In the genomic region with DNA sequence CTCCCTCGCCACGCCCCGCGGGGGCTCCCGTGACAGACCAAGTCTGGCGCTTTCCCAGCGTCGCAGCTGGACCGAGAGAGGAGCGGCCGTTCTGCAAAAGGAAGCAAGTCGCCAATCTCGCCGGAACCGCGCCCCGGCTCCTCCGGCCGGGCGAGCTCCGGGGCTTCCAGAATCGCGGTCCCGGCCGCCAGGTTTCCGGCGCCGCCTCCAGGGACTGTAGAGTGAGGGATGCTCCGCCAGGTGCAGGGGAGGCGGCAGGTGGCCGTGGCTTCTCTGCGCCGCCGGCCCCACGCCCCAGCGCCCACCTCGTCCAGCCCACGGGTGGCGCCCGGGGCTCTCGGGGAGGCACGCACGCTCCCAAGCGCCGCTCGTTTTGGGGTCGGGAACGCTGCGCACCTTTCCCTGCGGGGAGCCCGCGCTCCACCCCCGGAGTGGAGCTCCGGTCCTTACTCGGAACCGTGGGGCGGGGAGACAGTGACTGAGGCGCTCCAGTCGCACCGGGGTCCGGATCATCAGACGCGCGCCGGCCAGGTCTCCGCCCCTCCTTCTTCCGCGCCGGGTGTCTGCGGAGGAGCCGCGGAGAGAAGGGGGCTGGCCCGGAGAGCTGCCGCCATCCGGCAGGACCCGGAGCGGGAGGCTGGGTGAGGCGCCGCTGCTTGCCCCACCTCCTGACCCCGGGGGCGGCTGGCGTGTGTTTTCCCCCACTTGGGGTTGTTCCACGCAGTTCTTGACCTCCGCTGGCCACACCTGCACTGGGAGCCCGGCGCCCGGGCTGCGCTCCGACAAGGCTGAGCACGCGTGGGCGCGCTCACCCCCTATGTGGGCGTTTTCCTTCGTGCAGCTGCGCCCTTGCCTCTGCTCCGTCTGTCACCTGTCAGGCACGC, we compare ENCODE assay signal across 7 cellular contexts. TPM values are rescaled to one million over a fixed set of nuclear protein-coding genes. Genes with fewer than 3 reads are reported as not detected.
A peak's percentile ranks its signal among the peaks of the same experiment; 100 is the strongest.
DNase-seq lines count a peak whose midpoint lies in the region; ATAC-seq, FAIRE-seq and TF ChIP-seq lines count a peak whose summit lies in the region.

A gene with protein sequence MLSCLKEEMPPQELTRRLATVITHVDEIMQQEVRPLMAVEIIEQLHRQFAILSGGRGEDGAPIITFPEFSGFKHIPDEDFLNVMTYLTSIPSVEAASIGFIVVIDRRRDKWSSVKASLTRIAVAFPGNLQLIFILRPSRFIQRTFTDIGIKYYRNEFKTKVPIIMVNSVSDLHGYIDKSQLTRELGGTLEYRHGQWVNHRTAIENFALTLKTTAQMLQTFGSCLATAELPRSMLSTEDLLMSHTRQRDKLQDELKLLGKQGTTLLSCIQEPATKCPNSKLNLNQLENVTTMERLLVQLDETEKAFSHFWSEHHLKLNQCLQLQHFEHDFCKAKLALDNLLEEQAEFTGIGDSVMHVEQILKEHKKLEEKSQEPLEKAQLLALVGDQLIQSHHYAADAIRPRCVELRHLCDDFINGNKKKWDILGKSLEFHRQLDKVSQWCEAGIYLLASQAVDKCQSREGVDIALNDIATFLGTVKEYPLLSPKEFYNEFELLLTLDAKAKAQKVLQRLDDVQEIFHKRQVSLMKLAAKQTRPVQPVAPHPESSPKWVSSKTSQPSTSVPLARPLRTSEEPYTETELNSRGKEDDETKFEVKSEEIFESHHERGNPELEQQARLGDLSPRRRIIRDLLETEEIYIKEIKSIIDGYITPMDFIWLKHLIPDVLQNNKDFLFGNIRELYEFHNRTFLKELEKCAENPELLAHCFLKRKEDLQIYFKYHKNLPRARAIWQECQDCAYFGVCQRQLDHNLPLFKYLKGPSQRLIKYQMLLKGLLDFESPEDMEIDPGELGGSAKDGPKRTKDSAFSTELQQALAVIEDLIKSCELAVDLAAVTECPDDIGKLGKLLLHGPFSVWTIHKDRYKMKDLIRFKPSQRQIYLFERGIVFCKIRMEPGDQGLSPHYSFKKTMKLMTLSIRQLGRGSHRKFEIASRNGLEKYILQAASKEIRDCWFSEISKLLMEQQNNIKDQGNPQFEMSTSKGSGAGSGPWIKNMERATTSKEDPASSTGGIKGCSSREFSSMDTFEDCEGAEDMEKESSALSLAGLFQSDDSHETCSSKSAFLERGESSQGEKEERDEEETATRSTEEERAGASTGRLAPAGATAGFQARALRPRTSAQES (minus strand): TSS at position 480 of the 884 bp plus-strand sequence. CDS start 642 bp downstream, outside the sequence.

- no peaks in the 10 kb centered on the region for H3K36me3 Mint-ChIP-seq in mesothelial cell of epicardium

- peaks cover 11% of the 10 kb centered on the region for H3K4me1 Mint-ChIP-seq in mesothelial cell of epicardium

- no peaks in the 10 kb centered on the region for H3K9me3 ChIP-seq in H1 (ENCODE audit: insufficient read depth in 2 of 2, low read depth in 1 of 2, low read length in 1 of 2)

- H3K23me2 ChIP-seq in H1 (ENCODE audit: low read depth, low read length), result peaks cover 17% of the 10 kb centered on the region

- peaks cover 0 to 5% (median 5%) of the 10 kb centered on the region in 4 experiments; a peak in 5 of 7 replicates for H3K4me1 ChIP-seq in H1 (replicated peaks in 1 of 4; ENCODE audit: control insufficient read depth in 3 of 4, insufficient read depth in 4 of 4, low read length in 3 of 4)

- FAIRE-seq in H1 (lab: Jason Lieb, UNC), result no peak

- no peak within 1 kb of the TSS for H3K23ac ChIP-seq in H1 (ENCODE audit: insufficient read length)

- TF ChIP-seq EP300 in H1 (IDR thresholded peaks at IDR 0.05; ENCODE audit: borderline replicate concordance in 1 of 2, low read depth in 2 of 2, low read length in 2 of 2), result no peak

- POLR2A ChIA-PET in H1 (lab: Charles Lee; ENCODE audit: partially characterized antibody), result interaction anchor here (0.6 to 2.1 kb wide), 7 partner anchors 11 to 265 kb away, joined by 3 to 14 read pairs (median 4); a partner anchor contains a TSS

- H3K27me3 Mint-ChIP-seq in mesothelial cell of epicardium (ENCODE audit: low read depth), result peaks cover 74% of the 10 kb centered on the region

- H3K9me3 Mint-ChIP-seq in mesothelial cell of epicardium, result no peaks in the 10 kb centered on the region

- TF ChIP-seq RAD21 in H1 (IDR thresholded peaks at IDR 0.05 in 1 of 2, conservative IDR thresholded peaks at IDR 0.05 in 1 of 2; ENCODE audit: low read depth in 2 of 2, low read length in 2 of 2), result no peak

- H2BK15ac ChIP-seq in H1 (ENCODE audit: low read length), result no peak within 1 kb of the TSS; the same call in 1 of the 2 replicates

- no peak within 1 kb of the TSS for H2BK120ac ChIP-seq in H1 (replicated peaks; ENCODE audit: low read depth, low read length)

- peak within 1 kb of the TSS; percentile 32 for H4K5ac ChIP-seq in H1 (ENCODE audit: insufficient read length, low read depth, low read length)

- H3K27me3 ChIP-seq in H1 (replicated peaks in 1 of 4; ENCODE audit: control insufficient read depth in 3 of 4, extremely low read depth in 1 of 4, insufficient read depth in 3 of 4, low read length in 3 of 4), result peaks cover 0 to 7% (median 3%) of the 10 kb centered on the region in 4 experiments; a peak in 5 of 7 replicates

- no peak within 1 kb of the TSS for H2BK20ac ChIP-seq in H1 (ENCODE audit: low read length)

- peaks cover 4% of the 10 kb centered on the region; the same call in 1 of the 2 replicates for H3K79me1 ChIP-seq in H1 (ENCODE audit: low read depth, low read length)

- peak within 1 kb of the TSS; percentile 84; the same call in 1 of the 2 replicates for H2BK5ac ChIP-seq in H1 (ENCODE audit: low read depth, low read length)

- H3K4me3 Mint-ChIP-seq in mesothelial cell of epicardium, result peak within 1 kb of the TSS; percentile 78

- H3K9ac ChIP-seq in H1 (replicated peaks in 1 of 4; ENCODE audit: extremely low read depth in 1 of 4, low read depth in 3 of 4, low read length in 3 of 4), result peak within 1 kb of the TSS; percentile 31 to 69 (median 58)

- H3K36me3 ChIP-seq in H1 (ENCODE audit: control insufficient read depth in 2 of 4, insufficient read depth in 4 of 4, low read length in 3 of 4), result 0 out of 8 replicates have a peak, but pooled peaks cover 0 to 2% (median 0%) of the 10 kb centered on the region in 4 experiments

- ATAC-seq in GM18517 (IDR thresholded peaks at IDR 0.05; ENCODE audit: unreplicated experiment), result peak; percentile 50
- peak; percentile 58 for ATAC-seq in HG03045 (IDR thresholded peaks at IDR 0.05; ENCODE audit: unreplicated experiment)

- DNase-seq in NCI-H345 treated with DMSO at 0.1 percent for 48 hours (lab: John Stamatoyannopoulos, UW; ENCODE audit: unreplicated experiment) (peak; percentile 78), H1 (ENCODE audit: low read depth in 1 of 2, low spot score in 2 of 2) (peak in 1 of 2 experiments; percentile 84), mesothelial cell of epicardium (ENCODE audit: low spot score in 2 of 2, unreplicated experiment in 2 of 2) (peak; percentile 32 to 64)
- DNase-seq in activated CD8-positive, alpha-beta memory T cell treated with anti-CD3 and anti-CD28 coated beads for 4 hours (ENCODE audit: low read depth in 2 of 2), result peak; percentile 50 to 52
- peak; percentile 43 for DNase-seq in stimulated activated CD8-positive, alpha-beta memory T cell treated with anti-CD3 and anti-CD28 coated beads, Interleukin-15, amount 100 ng/mL, for 24 hours (ENCODE audit: low read depth)

- H3K27ac Mint-ChIP-seq in mesothelial cell of epicardium, result no peak within 1 kb of the TSS

- CTCF ChIA-PET in H1 (lab: Charles Lee; ENCODE audit: partially characterized antibody), result interaction anchor here (0.9 kb wide), 3 partner anchors 12 to 43 kb away, joined by 3 read pairs; no protein-coding TSS in a partner anchor

- no peak within 1 kb of the TSS for H3K14ac ChIP-seq in H1 (ENCODE audit: insufficient read length)

- H3K79me2 ChIP-seq in H1 (ENCODE audit: control insufficient read depth in 1 of 2, insufficient read depth in 2 of 2, low read length in 2 of 2), result peaks cover 5 to 34% of the 10 kb centered on the region in 2 experiments

- H3K4me2 ChIP-seq in H1 (ENCODE audit: insufficient read depth in 1 of 2, low read depth in 2 of 2, low read length in 2 of 2), result peak within 1 kb of the TSS; percentile 89 to 94

- H3K56ac ChIP-seq in H1 (replicated peaks; ENCODE audit: insufficient read length, low read depth, low read length), result peak within 1 kb of the TSS; percentile 60

- TF ChIP-seq CTCF in H1 (IDR thresholded peaks at IDR 0.05; ENCODE audit: control extremely low read depth in 1 of 3, insufficient read depth in 1 of 3, low read depth in 1 of 3, low read length in 3 of 3), result no peak
- TF ChIP-seq CTCF in mesothelial cell of epicardium (IDR thresholded peaks at IDR 0.05; ENCODE audit: unreplicated experiment), result no peak

- no peak within 1 kb of the TSS; the same call in 1 of the 2 replicates for H3K27ac ChIP-seq in H1 (ENCODE audit: low read depth, low read length)

- peak within 1 kb of the TSS; percentile 85 for H3K18ac ChIP-seq in H1 (ENCODE audit: extremely low read depth, low read length)

- WGBS in H1 (ENCODE audit: extremely low coverage in 1 of 2, insufficient coverage in 1 of 2, insufficient read length in 1 of 2, insufficient replicate concordance in 2 of 2, low coverage in 1 of 2, low lambda C conversion rate in 2 of 2, missing lambda C conversion rate in 1 of 2), 2 experiments, result 0% methylated on average over 51 of the region's 98 CpGs; no CpG with 5 or more reads in 1 of the 2 experiments

- peak within 1 kb of the TSS; percentile 90 for H4K8ac ChIP-seq in H1 (ENCODE audit: extremely low read depth, insufficient read depth, low read length)

- peak within 1 kb of the TSS; percentile 75; the same call in 1 of the 2 replicates for H2BK12ac ChIP-seq in H1 (ENCODE audit: low read depth, low read length)

- H2AK5ac ChIP-seq in H1 (ENCODE audit: low read depth, low read length), result no peak within 1 kb of the TSS

- peak within 1 kb of the TSS; percentile 83 to 97 (median 88) for H3K4me3 ChIP-seq in H1 (ENCODE audit: extremely low read depth in 1 of 4, insufficient read depth in 2 of 4, low read depth in 3 of 4, low read length in 4 of 4)

- peak within 1 kb of the TSS; percentile 8 for H3K4ac ChIP-seq in H1 (replicated peaks; ENCODE audit: insufficient read length, low read depth, low read length)

- peak within 1 kb of the TSS; percentile 68; the same call in 1 of the 2 replicates for H2AFZ ChIP-seq in H1 (ENCODE audit: low read length)

- H4K20me1 ChIP-seq in H1 (replicated peaks in 1 of 2; ENCODE audit: control insufficient read depth in 1 of 2, insufficient read depth in 2 of 2, low read length in 2 of 2), result peaks cover 0 to 3% of the 10 kb centered on the region in 2 experiments

- peak within 1 kb of the TSS; percentile 20 for H4K91ac ChIP-seq in H1 (replicated peaks; ENCODE audit: insufficient read length, low read length)

- TF ChIP-seq POLR2A in H1 (IDR thresholded peaks at IDR 0.05; ENCODE audit: control extremely low read depth in 1 of 2, low read depth in 2 of 2, low read length in 2 of 2), result peak in 1 of 2 experiments; percentile 68; a peak in 1 of 3 replicates

RNA-seq across cellular contexts. Expression of the gene that starts here (rescaled TPM):
- total RNA-seq in H1 (2021; fragmentation: NEBNext Ultra II Directional; extraction: Animal tissue kit (Norgen Biotek cat#: 25700)), result 12.2 and 13.7 TPM in 2 replicates
- polyA plus RNA-seq in H1 (2011; rRNA removed), result 4.1 and 4.2 TPM in 2 replicates
- 5.8 TPM for polyA plus RNA-seq in H1 (2011; cell fraction: cytosol; rRNA removed)
- 15.6 TPM for polyA plus RNA-seq in H1 (2011; cell fraction: nucleus; rRNA removed)
- polyA plus RNA-seq in H1 (2012, experiment 1 of 2), result 5.2 to 8.0 TPM (median 5.7 TPM) in 4 replicates
- polyA plus RNA-seq in H1 (2012, experiment 2 of 2), result 0.46 TPM
- polyA plus RNA-seq in H1 (2013, experiment 1 of 2), result 4.7 TPM
- 4.2 TPM for polyA plus RNA-seq in H1 (2013, experiment 2 of 2)
- 17.6 and 18.9 TPM in 2 replicates for polyA minus RNA-seq in H1 (2011; rRNA and poly(A)+ RNA removed)
- polyA minus RNA-seq in H1 (2011; cell fraction: cytosol; rRNA and poly(A)+ RNA removed), result 10.4 TPM
- polyA minus RNA-seq in H1 (2011; cell fraction: nucleus; rRNA and poly(A)+ RNA removed), result 25.9 TPM
- total RNA-seq in mesothelial cell of epicardium, result 2.0 to 3.4 TPM (median 3.1 TPM) in 3 replicates
